ENCODE assay signal across 18 cellular contexts in genomic region chr20:36888880-36889516, GRCh38. TPM values are rescaled to one million over a fixed set of nuclear protein-coding genes. Genes with fewer than 3 reads are reported as not detected.
"Had no signal": no experiment of that assay in that cellular context is flagged by ENCODE, and none has a peak within 500 bp of the region (broad histone marks: within the 10 kb centered on the region; RNA-seq: fewer than 3 reads in every experiment).

No MANE protein-coding gene starts in this region.

- H3K4me3 ChIP-seq: dorsolateral prefrontal cortex, heart left ventricle, right atrium auricular region, sigmoid colon, skin epidermis, uterus had no signal

- H3K9me3 Mint-ChIP-seq: nephron progenitor cell, type B pancreatic cell had no signal

- H3K27me3 ChIP-seq: dorsolateral prefrontal cortex, heart left ventricle, right atrium auricular region, sigmoid colon, uterus had no signal

- H3K36me3 Mint-ChIP-seq: type B pancreatic cell had no signal

- ATAC-seq: esophagus mucosa, heart left ventricle, left colon, left ventricle myocardium superior had no signal

- H3K27ac Mint-ChIP-seq: nephron progenitor cell, type B pancreatic cell had no signal

- H3K4me1 ChIP-seq: uterus had no signal

- DNase-seq: cortex of kidney; dorsolateral prefrontal cortex; effector CD8-positive, alpha-beta T cell; heart left ventricle; hippocampal formation; left colon; left ventricle myocardium superior; nephron progenitor cell; sigmoid colon; stimulated activated CD4-positive, alpha-beta T cell treated with anti-CD3 and anti-CD28 coated beads, Interleukin-12 subunit alpha, Interleukin-12 subunit beta, amount 100 ng/mL, for 4 hours; stimulated activated naive CD4-positive, alpha-beta T cell treated with Interleukin-2 at 50 U/mL for 16 hours; uterus had no signal

- H3K36me3 ChIP-seq: uterus had no signal

- H3K4me3 Mint-ChIP-seq: nephron progenitor cell, type B pancreatic cell had no signal

- H3K27ac ChIP-seq: dorsolateral prefrontal cortex, heart left ventricle, right atrium auricular region, sigmoid colon, skin epidermis, uterus had no signal

- H3K9me3 ChIP-seq: heart left ventricle, right atrium auricular region, sigmoid colon, uterus had no signal

- H3K27me3 Mint-ChIP-seq: type B pancreatic cell had no signal

RNA-seq across cellular contexts. Expression of gene TLDC2, which starts 13.1 kb away (rescaled TPM):
- total RNA-seq: glomerular endothelial cell, heart left ventricle, left ventricle myocardium superior, osteocyte had no signal
